2 cellular contexts compared by ENCODE assay signal in genomic region chr1:27602510-27603319, GRCh38.
TF ChIP-seq lines count a peak whose summit lies in the region.

No MANE protein-coding gene starts in this region.

TF ChIP-seq in IMR-90, 13 proteins besides CTCF, POLR2A, EP300 and RAD21:
- TF ChIP-seq CEBPB (IDR thresholded peaks at IDR 0.05; ENCODE audit: low read depth, low read length) (no peak), MAZ (IDR thresholded peaks at IDR 0.05; ENCODE audit: borderline replicate concordance, low read depth, low read length) (peak; percentile 57; the same call in 1 of the 2 replicates)

TF ChIP-seq in neural cell, 6 proteins besides CTCF, POLR2A, EP300 and RAD21:
- TF ChIP-seq MXI1 (conservative IDR thresholded peaks at IDR 0.05; ENCODE audit: poor library complexity, severe bottlenecking): peak; percentile 23
- TF ChIP-seq, protein P1, sequence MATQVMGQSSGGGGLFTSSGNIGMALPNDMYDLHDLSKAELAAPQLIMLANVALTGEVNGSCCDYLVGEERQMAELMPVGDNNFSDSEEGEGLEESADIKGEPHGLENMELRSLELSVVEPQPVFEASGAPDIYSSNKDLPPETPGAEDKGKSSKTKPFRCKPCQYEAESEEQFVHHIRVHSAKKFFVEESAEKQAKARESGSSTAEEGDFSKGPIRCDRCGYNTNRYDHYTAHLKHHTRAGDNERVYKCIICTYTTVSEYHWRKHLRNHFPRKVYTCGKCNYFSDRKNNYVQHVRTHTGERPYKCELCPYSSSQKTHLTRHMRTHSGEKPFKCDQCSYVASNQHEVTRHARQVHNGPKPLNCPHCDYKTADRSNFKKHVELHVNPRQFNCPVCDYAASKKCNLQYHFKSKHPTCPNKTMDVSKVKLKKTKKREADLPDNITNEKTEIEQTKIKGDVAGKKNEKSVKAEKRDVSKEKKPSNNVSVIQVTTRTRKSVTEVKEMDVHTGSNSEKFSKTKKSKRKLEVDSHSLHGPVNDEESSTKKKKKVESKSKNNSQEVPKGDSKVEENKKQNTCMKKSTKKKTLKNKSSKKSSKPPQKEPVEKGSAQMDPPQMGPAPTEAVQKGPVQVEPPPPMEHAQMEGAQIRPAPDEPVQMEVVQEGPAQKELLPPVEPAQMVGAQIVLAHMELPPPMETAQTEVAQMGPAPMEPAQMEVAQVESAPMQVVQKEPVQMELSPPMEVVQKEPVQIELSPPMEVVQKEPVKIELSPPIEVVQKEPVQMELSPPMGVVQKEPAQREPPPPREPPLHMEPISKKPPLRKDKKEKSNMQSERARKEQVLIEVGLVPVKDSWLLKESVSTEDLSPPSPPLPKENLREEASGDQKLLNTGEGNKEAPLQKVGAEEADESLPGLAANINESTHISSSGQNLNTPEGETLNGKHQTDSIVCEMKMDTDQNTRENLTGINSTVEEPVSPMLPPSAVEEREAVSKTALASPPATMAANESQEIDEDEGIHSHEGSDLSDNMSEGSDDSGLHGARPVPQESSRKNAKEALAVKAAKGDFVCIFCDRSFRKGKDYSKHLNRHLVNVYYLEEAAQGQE (IDR thresholded peaks at IDR 0.05; ENCODE audit: borderline replicate concordance): no peak
- TF ChIP-seq TAF1 (IDR thresholded peaks at IDR 0.05; ENCODE audit: low read depth): no peak
- TF ChIP-seq SMC3 (conservative IDR thresholded peaks at IDR 0.05; ENCODE audit: poor library complexity): peak; percentile 61
- TF ChIP-seq POLR2AphosphoS5 (IDR thresholded peaks at IDR 0.05): peak; percentile 31
- no peak for TF ChIP-seq EZH2 (IDR thresholded peaks at IDR 0.05; ENCODE audit: borderline replicate concordance, insufficient read depth, low read length, poor library complexity, severe bottlenecking)
